ENCODE assay signal across 9 cellular contexts in genomic region chr17:55722742-55723487, GRCh38. TPM values are rescaled to one million over a fixed set of nuclear protein-coding genes. Genes with fewer than 3 reads are reported as not detected.
DNase-seq lines count a peak whose midpoint lies in the region; ATAC-seq lines count a peak whose summit lies in the region.
"Had no signal": no experiment of that assay in that cellular context is flagged by ENCODE, and none has a peak within 500 bp of the region (broad histone marks: within the 10 kb centered on the region; RNA-seq: fewer than 3 reads in every experiment).

Gene TMEM100, minus strand, starts transcription at chr17:55722864. Its CDS starts 1,794 bp downstream, at chr17:55721070.

- ATAC-seq in GM19455 (IDR thresholded peaks at IDR 0.05; ENCODE audit: unreplicated experiment) (no peak), GM18520 (IDR thresholded peaks at IDR 0.05; ENCODE audit: unreplicated experiment) (no peak), HG03280 (IDR thresholded peaks at IDR 0.05; ENCODE audit: unreplicated experiment) (no peak)

- peak; percentile 78 for DNase-seq in COLO829 (ENCODE audit: low spot score)
- peak; percentile 27 for DNase-seq in SW480 (ENCODE audit: low spot score)
- DNase-seq in glomerular endothelial cell (ENCODE audit: extremely low read depth, low read depth, low spot score): peak; percentile 60
- peak; percentile 57 for DNase-seq in pulmonary artery endothelial cell (ENCODE audit: low read depth, low spot score)
- no peak for DNase-seq in stimulated activated CD4-positive, alpha-beta T cell treated with anti-CD3 and anti-CD28 coated beads, Interleukin-4, amount 100 ng/mL, for 1 hour

RNA-seq across cellular contexts. Expression of gene TMEM100, which starts in this region (rescaled TPM):
- 0.12 TPM in 1 of 2 replicates, not detected in the other for total RNA-seq in glomerular endothelial cell
- 0.33 and 0.60 TPM in 2 replicates for total RNA-seq in pulmonary artery endothelial cell
- total RNA-seq: activated T-helper 1 cell treated with anti-CD3 and anti-CD28 coated beads, Interleukin-12 subunit alpha, Interleukin-12 subunit beta, Interleukin-2, Interleukin-4 antibody, amounts not matched to agents 30 ng/mL and 10 ng/mL and 1 ng/mL, durations not matched to agents 14 hours and 24 hours and 36 hours had no signal

Comparison
In these comparisons a context has a peak if more than half of its experiments do, and no peak if none do; other contexts are left out.
1. Peak in DNase-seq in glomerular endothelial cell; RNA of the gene not detected or under 1 TPM.
2. Peak in DNase-seq in pulmonary artery endothelial cell; RNA of the gene not detected or under 1 TPM.